ENCODE assay signal across 5 cellular contexts in the genomic region with DNA sequence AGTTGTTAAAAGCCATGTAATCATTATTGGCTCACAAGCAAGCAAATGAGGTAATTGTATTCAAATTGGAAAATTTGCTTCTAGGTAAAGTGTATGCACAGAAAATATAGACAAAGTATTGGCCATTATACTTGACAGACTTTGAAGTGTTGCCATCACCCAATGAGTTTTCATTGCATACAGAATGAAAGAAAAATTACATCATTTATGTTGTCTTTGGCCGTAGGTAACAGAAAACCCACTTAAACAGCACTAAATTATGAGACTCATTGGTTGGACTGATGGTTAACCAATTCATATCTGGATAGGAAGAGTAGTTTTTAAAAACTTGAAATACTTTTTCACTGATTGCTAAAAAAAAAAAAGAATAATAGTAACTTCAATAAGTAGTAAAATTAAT.
"Had no signal": no experiment of that assay in that cellular context is flagged by ENCODE, and none has a peak within 500 bp of the region (broad histone marks: within the 10 kb centered on the region; RNA-seq: fewer than 3 reads in every experiment).

No MANE protein-coding gene starts in this region.

- FAIRE-seq: HepG2 had no signal

- DNase-seq: GM23248, GOT3, H7, KBM-7 had no signal
